In genomic region chr11:110573411-110573810, GRCh38 we compare ENCODE assay signal across 1 cellular context.
TF ChIP-seq lines count a peak whose summit lies in the region.

No MANE protein-coding gene starts in this region.

TF ChIP-seq in GM23338, 12 proteins besides CTCF, POLR2A, EP300 and RAD21 (continued from another document):
- TF ChIP-seq ZNF462 (CRISPR knock-in tag; IDR thresholded peaks at IDR 0.05) (no peak), EZH2 (IDR thresholded peaks at IDR 0.05; ENCODE audit: low read depth, unreplicated experiment) (no peak), REST (IDR thresholded peaks at IDR 0.05; ENCODE audit: unreplicated experiment) (no peak), STAT1 (IDR thresholded peaks at IDR 0.05; ENCODE audit: unreplicated experiment) (no peak), ZNF331 (CRISPR knock-in tag; IDR thresholded peaks at IDR 0.05; ENCODE audit: low read depth) (no peak), ZNF114 (CRISPR knock-in tag; IDR thresholded peaks at IDR 0.05) (no peak), ETS1 (IDR thresholded peaks at IDR 0.05) (no peak), CREB1 (CRISPR knock-in tag; IDR thresholded peaks at IDR 0.05; ENCODE audit: low read depth) (no peak), POLR2AphosphoS5 (IDR thresholded peaks at IDR 0.05; ENCODE audit: low read depth) (no peak), EZH2phosphoT487 (IDR thresholded peaks at IDR 0.05; ENCODE audit: unreplicated experiment) (no peak)
